ENCODE assay signal across 8 cellular contexts in genomic region chr20:62805365-62805710, GRCh38. TPM values are rescaled to one million over a fixed set of nuclear protein-coding genes. Genes with fewer than 3 reads are reported as not detected.
DNase-seq lines count a peak whose midpoint lies in the region; ATAC-seq and TF ChIP-seq lines count a peak whose summit lies in the region.

No MANE protein-coding gene starts in this region.

- CTCF ChIA-PET in Caco-2 (lab: Charles Lee) = interaction anchor here (1.0 to 3.2 kb wide), 8 partner anchors 9 to 207 kb away, joined by 3 to 16 read pairs (median 3); partner anchors contain the start of gene MRGBP

- intact Hi-C loops in Caco-2 (cut with micrococcal nuclease; ENCODE audit: unreplicated experiment) (loop anchor here (5.0 kb wide), 2 partner anchors 57 to 118 kb away; partner anchors contain the start of gene TCFL5), ascending aorta (cut with DNase I) (loop anchor here (5.0 kb wide), 1 partner anchor 153 kb away; no protein-coding TSS in a partner anchor)

- H3K27me3 ChIP-seq in Caco-2 (replicated peaks; ENCODE audit: control insufficient read depth, insufficient read depth, low read length) = no peaks in the 10 kb centered on the region
- H3K27me3 ChIP-seq in ascending aorta = no peaks in the 10 kb centered on the region
- no peaks in the 10 kb centered on the region for H3K27me3 ChIP-seq in layer of hippocampus (ENCODE audit: control insufficient read depth, insufficient read depth, low read length)
- H3K27me3 ChIP-seq in suprapubic skin = no peaks in the 10 kb centered on the region

- no peaks in the 10 kb centered on the region for H3K9me3 ChIP-seq in Caco-2
- H3K9me3 ChIP-seq in ascending aorta = no peaks in the 10 kb centered on the region
- H3K9me3 ChIP-seq in suprapubic skin = no peaks in the 10 kb centered on the region

- TF ChIP-seq CTCF in Caco-2 (IDR thresholded peaks at IDR 0.05; ENCODE audit: insufficient read depth in 1 of 2, low read depth in 1 of 2, low read length in 1 of 2, severe bottlenecking in 1 of 2, unreplicated experiment in 1 of 2) (peak; percentile 20 to 37), ascending aorta (IDR thresholded peaks at IDR 0.05) (no peak), suprapubic skin (IDR thresholded peaks at IDR 0.05) (no peak)

- BruUV-seq in Caco-2 (replicated peaks; lab: Mats Ljungman, UMichigan) = no TSS peak

- H3K4me1 Mint-ChIP-seq in Caco-2 (ENCODE audit: low read depth, unreplicated experiment) = peaks cover 12% of the 10 kb centered on the region

- no peak for TF ChIP-seq EP300 in suprapubic skin (IDR thresholded peaks at IDR 0.05)

- H3K27me3 Mint-ChIP-seq in Caco-2 (ENCODE audit: insufficient read depth, unreplicated experiment) = no peaks in the 10 kb centered on the region

- H3K4me3 ChIP-seq in Caco-2 (ENCODE audit: low read depth, low read length) (peak overlapping the region; percentile 99), ascending aorta (peak overlapping the region; percentile 98), suprapubic skin (peak overlapping the region; percentile 100)

- peaks cover 74% of the 10 kb centered on the region for H3K36me3 Mint-ChIP-seq in Caco-2 (ENCODE audit: insufficient read depth, unreplicated experiment)

- no peak for TF ChIP-seq POLR2A in suprapubic skin (IDR thresholded peaks at IDR 0.05)

- WGBS in suprapubic skin = 0% methylated on average over 1 of the region's 32 CpGs

- H3K4me1 ChIP-seq in Caco-2 = peaks cover 14% of the 10 kb centered on the region
- H3K4me1 ChIP-seq in ascending aorta = peaks cover 16 to 37% of the 10 kb centered on the region in 2 donors
- H3K4me1 ChIP-seq in suprapubic skin = peaks cover 42% of the 10 kb centered on the region

- H3K36me3 ChIP-seq in Caco-2 (ENCODE audit: control insufficient read depth, insufficient read depth, low read length) (peaks cover 27% of the 10 kb centered on the region), ascending aorta (peaks cover 22 to 39% of the 10 kb centered on the region in 2 donors), suprapubic skin (peaks cover 37% of the 10 kb centered on the region)

- ATAC-seq in HG03175 (IDR thresholded peaks at IDR 0.05; ENCODE audit: unreplicated experiment) (peak; percentile 26), GM18858 (IDR thresholded peaks at IDR 0.05; ENCODE audit: unreplicated experiment) (no peak), GM19395 (IDR thresholded peaks at IDR 0.05; ENCODE audit: unreplicated experiment) (no peak), HG03520 (IDR thresholded peaks at IDR 0.05; ENCODE audit: unreplicated experiment) (no peak)

- peak overlapping the region; percentile 65 for H3K27ac Mint-ChIP-seq in Caco-2 (ENCODE audit: unreplicated experiment)

- peak overlapping the region; percentile 91 for H3K4me3 Mint-ChIP-seq in Caco-2 (ENCODE audit: unreplicated experiment)

- no peaks in the 10 kb centered on the region for H3K9me3 Mint-ChIP-seq in Caco-2 (ENCODE audit: unreplicated experiment)

- POLR2A ChIA-PET in Caco-2 (lab: Charles Lee) = interaction anchor here (1.0 to 2.1 kb wide), 2 partner anchors 9 to 11 kb away, joined by 9 to 17 read pairs; partner anchors contain the start of gene MRGBP

- DNase-seq in Caco-2 (peak in 1 of 2 experiments; percentile 75), ascending aorta (ENCODE audit: low spot score in 2 of 2) (no peak), suprapubic skin (ENCODE audit: low spot score in 2 of 2) (no peak)

- H3K27ac ChIP-seq in ascending aorta (peak overlapping the region; percentile 79 to 86), layer of hippocampus (ENCODE audit: low read depth, low read length) (peak overlapping the region; percentile 76), suprapubic skin (peak overlapping the region; percentile 88)

RNA-seq across cellular contexts. Expression of gene OGFR, which starts 0.7 kb away (rescaled TPM):
- total RNA-seq in Caco-2 (2022) (78.2 and 84.7 TPM in 2 replicates), ascending aorta (77.4 TPM), suprapubic skin (10 to 100 TPM; 32.1 to 54.1 (median 42.5) TPM)

RNA-seq across cellular contexts. Expression of gene MRGBP, which starts 9.1 kb away (rescaled TPM):
- total RNA-seq in Caco-2 (2022) (40.3 and 43.4 TPM in 2 replicates), ascending aorta (5.7 TPM), suprapubic skin (10 to 100 TPM in 3 of 4 donors, 1 to 10 TPM in 1; 10.0 to 13.3 (median 11.7) TPM)

RNA-seq across cellular contexts. Expression of gene COL9A3, which starts 11.5 kb away (rescaled TPM):
- total RNA-seq in Caco-2 (2022) (6.4 and 7.9 TPM in 2 replicates), ascending aorta (13.8 TPM), suprapubic skin (10 to 100 TPM in 1 of 4 donors, 1 to 10 TPM in 3; 6.1 to 11.3 (median 8.1) TPM)

RNA-seq across cellular contexts. Expression of gene TCFL5, which starts 56.3 kb away (rescaled TPM):
- 14.6 and 15.1 TPM in 2 replicates for total RNA-seq in Caco-2 (2022)
- total RNA-seq in ascending aorta = 1.1 TPM
- 10 to 100 TPM in 2 of 4 donors, 1 to 10 TPM in 2; 9.0 to 20.3 (median 12.7) TPM for total RNA-seq in suprapubic skin

Comparison
In these comparisons a context has a peak if more than half of its experiments do, and no peak if none do; other contexts are left out.
1. CTCF ChIP-seq: peak in Caco-2 (2 of 2); none in ascending aorta (0 of 3) and suprapubic skin (0 of 2).
2. Peak in every context shown above with its lines, with median percentiles within 50 percentile points of each other: H3K4me3 ChIP-seq and H3K27ac ChIP-seq.